Comparison of ENCODE assay signal across 8 cellular contexts in the genomic region with DNA sequence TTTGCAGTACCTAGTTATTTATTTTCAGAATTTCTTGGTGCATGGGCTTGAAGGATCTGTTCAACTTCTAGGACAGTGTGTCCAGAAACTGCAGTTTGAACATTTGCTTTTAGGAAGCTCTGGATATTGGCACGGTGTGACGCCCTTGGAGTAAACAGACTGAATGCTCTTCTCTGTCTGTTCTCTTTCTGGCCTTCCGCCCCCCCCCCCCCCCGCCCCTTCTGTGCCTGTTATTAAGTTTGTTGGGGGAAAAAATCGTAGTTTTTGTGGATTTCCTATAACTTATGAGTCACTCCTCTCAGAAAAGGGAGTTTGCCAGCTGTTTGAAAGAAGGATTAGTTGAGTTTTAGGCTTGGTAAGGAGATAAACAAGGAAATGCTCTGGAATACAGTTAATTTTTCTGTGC. TPM values are rescaled to one million over a fixed set of nuclear protein-coding genes. Genes with fewer than 3 reads are reported as not detected.
DNase-seq lines count a peak whose midpoint lies in the region; ATAC-seq and FAIRE-seq lines count a peak whose summit lies in the region.

No MANE protein-coding gene starts in this region.

- no peak for FAIRE-seq in small intestine (lab: Jason Lieb, UNC)

- peak overlapping the region; percentile 84 to 93 for H3K27ac ChIP-seq in small intestine (ENCODE audit: low read depth in 1 of 2, low read length in 1 of 2)

- peaks cover 0 to 3% of the 10 kb centered on the region in 2 donors for H3K4me1 ChIP-seq in small intestine (ENCODE audit: control insufficient read depth in 2 of 2, insufficient read depth in 1 of 2, low read depth in 1 of 2, low read length in 1 of 2)

- H3K27ac Mint-ChIP-seq in activated CD4-positive, alpha-beta T cell treated with anti-CD3 and anti-CD28 coated beads, Interleukin-2, amount 10 ng/mL, durations not matched to agents 24 days and 14 days: peak overlapping the region; percentile 82

- H3K4me3 Mint-ChIP-seq in activated CD4-positive, alpha-beta T cell treated with anti-CD3 and anti-CD28 coated beads, Interleukin-2, amount 10 ng/mL, durations not matched to agents 24 days and 14 days: peak overlapping the region; percentile 89

- H3K27me3 ChIP-seq in small intestine (ENCODE audit: control insufficient read depth in 2 of 2, insufficient read depth in 2 of 2, low read length in 2 of 2): no peaks in the 10 kb centered on the region

- H3K36me3 Mint-ChIP-seq in activated CD4-positive, alpha-beta T cell treated with anti-CD3 and anti-CD28 coated beads, Interleukin-2, amount 10 ng/mL, durations not matched to agents 24 days and 14 days (ENCODE audit: low read depth): no peaks in the 10 kb centered on the region

- H3K27me3 Mint-ChIP-seq in activated CD4-positive, alpha-beta T cell treated with anti-CD3 and anti-CD28 coated beads, Interleukin-2, amount 10 ng/mL, durations not matched to agents 24 days and 14 days: peaks cover 12% of the 10 kb centered on the region

- no peaks in the 10 kb centered on the region for H3K36me3 ChIP-seq in small intestine (ENCODE audit: control insufficient read depth in 2 of 2, insufficient read depth in 2 of 2, low read length in 2 of 2)

- peak overlapping the region; percentile 63 to 95 for H3K4me3 ChIP-seq in small intestine (ENCODE audit: low read depth in 1 of 2, low read length in 2 of 2)

- intact Hi-C loops in activated CD4-positive, alpha-beta T cell treated with anti-CD3 and anti-CD28 coated beads, Interleukin-2, amount 10 ng/mL, durations not matched to agents 24 days and 14 days (cut with micrococcal nuclease): no loop called here

- no peak for ATAC-seq in HG03469 (IDR thresholded peaks at IDR 0.05; ENCODE audit: unreplicated experiment)

- DNase-seq in activated CD4-positive, alpha-beta T cell treated with anti-CD3 and anti-CD28 coated beads, Interleukin-2, amount 10 ng/mL, durations not matched to agents 24 days and 14 days: no peak
- DNase-seq in activated CD4-positive, alpha-beta T cell treated with anti-CD3 and anti-CD28 coated beads, Interleukin-2, amount 50 U/mL, for 4 hours: no peak
- DNase-seq in MV-4-11 (lab: John Stamatoyannopoulos, UW) (peak; percentile 52), T47D (ENCODE audit: low read depth in 1 of 2, low spot score in 1 of 2) (peak; percentile 50 to 77), iPS-NIHi11 (ENCODE audit: low spot score) (peak; percentile 9), small intestine (peak; percentile 40)
- DNase-seq in activated CD4-positive, alpha-beta T cell treated with anti-CD3 and anti-CD28 coated beads, Interleukin-2, amount 50 U/mL, for 48 hours: no peak

- in situ Hi-C loops in T47D (cut with HindIII; ENCODE audit: low pct_unique_long_range_greater_than_20kb, low sequenced_read_pairs): no loop called here

- 0 to 9% (median 8%) methylated on average over 3 to 5 of the region's 5 CpGs for WGBS in small intestine, 3 donors

- H3K9me3 ChIP-seq in small intestine (ENCODE audit: control insufficient read depth, low read depth): no peaks in the 10 kb centered on the region

- no peaks in the 10 kb centered on the region for H3K9me3 Mint-ChIP-seq in activated CD4-positive, alpha-beta T cell treated with anti-CD3 and anti-CD28 coated beads, Interleukin-2, amount 10 ng/mL, durations not matched to agents 24 days and 14 days

- peaks cover 27% of the 10 kb centered on the region for H3K4me1 Mint-ChIP-seq in activated CD4-positive, alpha-beta T cell treated with anti-CD3 and anti-CD28 coated beads, Interleukin-2, amount 10 ng/mL, durations not matched to agents 24 days and 14 days

RNA-seq across cellular contexts. Expression of a gene that starts 1.2 kb away (rescaled TPM):
- 4.5 and 6.9 TPM in 2 replicates for total RNA-seq in activated CD4-positive, alpha-beta T cell treated with anti-CD3 and anti-CD28 coated beads, Interleukin-2, amount 10 ng/mL, durations not matched to agents 24 days and 14 days
- polyA plus RNA-seq in small intestine: 100 to 1,000 TPM in 1 of 3 donors, 10 to 100 TPM in 2; 40.0 to 128 (median 50.3) TPM

Comparison
In these comparisons a context has a peak if more than half of its experiments do, and no peak if none do; other contexts are left out.
1. DNase-seq: peak in MV-4-11 (single experiment), T47D (2 of 2), iPS-NIHi11 (single experiment) and small intestine (single experiment); none in activated CD4-positive, alpha-beta T cell treated with anti-CD3 and anti-CD28 coated beads, Interleukin-2, amount 10 ng/mL, durations not matched to agents 24 days and 14 days (single experiment), activated CD4-positive, alpha-beta T cell treated with anti-CD3 and anti-CD28 coated beads, Interleukin-2, amount 50 U/mL, for 4 hours (0 of 2) and activated CD4-positive, alpha-beta T cell treated with anti-CD3 and anti-CD28 coated beads, Interleukin-2, amount 50 U/mL, for 48 hours (0 of 2).